1 cellular context compared by ENCODE assay signal in genomic region chr14:105065280-105066228, GRCh38.
TF ChIP-seq lines count a peak whose summit lies in the region.

TSS of gene GPR132 (minus strand) at chr14:105065430. CDS start at chr14:105055420, 10,010 bp downstream.

TF ChIP-seq in GM12878, 131 proteins besides CTCF, POLR2A, EP300 and RAD21 (continued from another document and continues in another):
- peak; percentile 65; the same call in 1 of the 2 replicates for TF ChIP-seq NR2F1 (conservative IDR thresholded peaks at IDR 0.05)
- TF ChIP-seq PML (IDR thresholded peaks at IDR 0.05; ENCODE audit: low read length) = no peak
- no peak for TF ChIP-seq ZNF24 (IDR thresholded peaks at IDR 0.05)
- TF ChIP-seq ZNF687 (IDR thresholded peaks at IDR 0.05) = peak; percentile 89
- TF ChIP-seq JUND (IDR thresholded peaks at IDR 0.05; ENCODE audit: low read depth, low read length) = 0 out of 2 replicates have a peak, but pooled peaks have one; percentile 46
- TF ChIP-seq ZBED1 (IDR thresholded peaks at IDR 0.05; ENCODE audit: borderline replicate concordance) = peak; percentile 86; the same call in 1 of the 2 replicates
- peak; percentile 85 for TF ChIP-seq POU2F2 (IDR thresholded peaks at IDR 0.05; ENCODE audit: borderline replicate concordance, low read depth, low read length)
- peak; percentile 61; the same call in 1 of the 2 replicates for TF ChIP-seq MXI1 (IDR thresholded peaks at IDR 0.05; ENCODE audit: low read depth, low read length)
- TF ChIP-seq ESRRA (IDR thresholded peaks at IDR 0.05; ENCODE audit: low read length) = 0 out of 2 replicates have a peak, but pooled peaks have one; percentile 40
- no peak for TF ChIP-seq ASH2L (IDR thresholded peaks at IDR 0.05; ENCODE audit: borderline replicate concordance, low read depth)
- TF ChIP-seq RB1 (IDR thresholded peaks at IDR 0.05; ENCODE audit: borderline replicate concordance) = 0 out of 2 replicates have a peak, but pooled peaks have one; percentile 16
- TF ChIP-seq SRF (IDR thresholded peaks at IDR 0.05; ENCODE audit: low read depth in 2 of 2, low read length in 2 of 2) = peak; percentile 91 to 98
- TF ChIP-seq SP1 (IDR thresholded peaks at IDR 0.05; ENCODE audit: low read depth, low read length) = peak; percentile 7
- peak; percentile 97 for TF ChIP-seq CBFB (IDR thresholded peaks at IDR 0.05; ENCODE audit: low read depth)
- TF ChIP-seq BMI1 (IDR thresholded peaks at IDR 0.05; ENCODE audit: borderline replicate concordance) = no peak
- TF ChIP-seq MAX (IDR thresholded peaks at IDR 0.05; ENCODE audit: low read depth, low read length) = peak; percentile 57; the same call in 1 of the 2 replicates
- peak; percentile 69; the same call in 1 of the 2 replicates for TF ChIP-seq PAX5 (IDR thresholded peaks at IDR 0.05; ENCODE audit: borderline replicate concordance, low read depth, low read length)
- TF ChIP-seq LARP7 (IDR thresholded peaks at IDR 0.05) = peak; percentile 59
- no peak for TF ChIP-seq FOXM1 (IDR thresholded peaks at IDR 0.05; ENCODE audit: low read depth, low read length)
- TF ChIP-seq ZNF207 (IDR thresholded peaks at IDR 0.05; ENCODE audit: borderline replicate concordance) = 0 out of 2 replicates have a peak, but pooled peaks have one; percentile 72
- TF ChIP-seq ZSCAN29 (IDR thresholded peaks at IDR 0.05) = no peak
- TF ChIP-seq KAT2A (conservative IDR thresholded peaks at IDR 0.05; ENCODE audit: control insufficient read depth, low read depth, low read length) = no peak
- TF ChIP-seq MTA3 (IDR thresholded peaks at IDR 0.05; ENCODE audit: borderline replicate concordance, low read length) = no peak
- peak; percentile 95 for TF ChIP-seq ATF7 (IDR thresholded peaks at IDR 0.05; ENCODE audit: low read depth)
- TF ChIP-seq HCFC1 (IDR thresholded peaks at IDR 0.05; ENCODE audit: low read length) = no peak; the same call in 1 of the 2 replicates
- TF ChIP-seq MEF2A (IDR thresholded peaks at IDR 0.05; ENCODE audit: insufficient read depth, low read depth, low read length) = peak; percentile 83
- no peak for TF ChIP-seq NR2C2 (IDR thresholded peaks at IDR 0.05; ENCODE audit: borderline replicate concordance, control insufficient read depth, insufficient read length, low read depth)
- peak; percentile 83 for TF ChIP-seq MTA2 (IDR thresholded peaks at IDR 0.05; ENCODE audit: low read depth)
- TF ChIP-seq BCL3 (IDR thresholded peaks at IDR 0.05; ENCODE audit: borderline replicate concordance, insufficient read depth, low read depth, low read length, poor library complexity, severe bottlenecking) = peak; percentile 80
- TF ChIP-seq IKZF2 (IDR thresholded peaks at IDR 0.05) = peak; percentile 71 to 73; a peak in 3 of 4 replicates
- TF ChIP-seq RELB (IDR thresholded peaks at IDR 0.05; ENCODE audit: low read depth) = peak; percentile 81; the same call in 1 of the 2 replicates
- no peak for TF ChIP-seq CREB1 (IDR thresholded peaks at IDR 0.05; ENCODE audit: low read depth)
- peak; percentile 81 for TF ChIP-seq SMAD1 (IDR thresholded peaks at IDR 0.05; ENCODE audit: low read depth, partially characterized antibody)
- TF ChIP-seq CUX1 (IDR thresholded peaks at IDR 0.05; ENCODE audit: insufficient replicate concordance, low read depth, low read length) = no peak
- peak; percentile 80 for TF ChIP-seq EED (IDR thresholded peaks at IDR 0.05; ENCODE audit: low read depth)
- no peak for TF ChIP-seq RBBP5 (conservative IDR thresholded peaks at IDR 0.05)
- peak in 1 of 2 experiments; percentile 33; a peak in 1 of 3 replicates for TF ChIP-seq EGR1 (IDR thresholded peaks at IDR 0.05; ENCODE audit: borderline replicate concordance in 1 of 2, low read depth in 2 of 2, low read length in 2 of 2)
- peak; percentile 81 for TF ChIP-seq IKZF1 (conservative IDR thresholded peaks at IDR 0.05)
- TF ChIP-seq NBN (IDR thresholded peaks at IDR 0.05) = peak; percentile 88
- peak; percentile 40; the same call in 1 of the 2 replicates for TF ChIP-seq CHD1 (IDR thresholded peaks at IDR 0.05; ENCODE audit: low read depth, low read length)
- no peak for TF ChIP-seq NRF1 (conservative IDR thresholded peaks at IDR 0.05; ENCODE audit: low read depth, low read length)
- TF ChIP-seq PKNOX1 (IDR thresholded peaks at IDR 0.05) = peak; percentile 77
- no peak for TF ChIP-seq BCLAF1 (IDR thresholded peaks at IDR 0.05)
- no peak; the same call in 1 of the 2 replicates for TF ChIP-seq SMARCA5 (IDR thresholded peaks at IDR 0.05)
- TF ChIP-seq YY1 (IDR thresholded peaks at IDR 0.05; ENCODE audit: low read depth, low read length) = peak; percentile 34
- TF ChIP-seq MLLT1 (IDR thresholded peaks at IDR 0.05) = peak; percentile 20; the same call in 1 of the 2 replicates
- TF ChIP-seq POLR2AphosphoS5 (IDR thresholded peaks at IDR 0.05; ENCODE audit: low read length) = peak; percentile 94; the same call in 1 of the 2 replicates
